Comparison of ENCODE assay signal across 1 cellular context in genomic region chr3:123695152-123695551, GRCh38.
TF ChIP-seq lines count a peak whose summit lies in the region.

No MANE protein-coding gene starts in this region.

TF ChIP-seq in HepG2, 621 proteins besides CTCF, POLR2A, EP300 and RAD21 (continued from another document):
- no peak for TF ChIP-seq CEBPZ (IDR thresholded peaks at IDR 0.05; ENCODE audit: low read length)
- TF ChIP-seq ARID5B (CRISPR knock-in tag; IDR thresholded peaks at IDR 0.05), result peak; percentile 49
- peak; percentile 32 for TF ChIP-seq SKI (IDR thresholded peaks at IDR 0.05; ENCODE audit: partially characterized antibody)
- peak; percentile 41 for TF ChIP-seq ZNF687 (CRISPR knock-in tag; IDR thresholded peaks at IDR 0.05)
- no peak for TF ChIP-seq TCF12 (IDR thresholded peaks at IDR 0.05)
- no peak for TF ChIP-seq TCF12 (CRISPR knock-in tag; IDR thresholded peaks at IDR 0.05)
- TF ChIP-seq SAP130 (CRISPR knock-in tag; IDR thresholded peaks at IDR 0.05; ENCODE audit: low read depth), result peak; percentile 42; the same call in 1 of the 2 replicates
- TF ChIP-seq GATAD2A (CRISPR knock-in tag; IDR thresholded peaks at IDR 0.05), result no peak
- TF ChIP-seq SOX13 (IDR thresholded peaks at IDR 0.05), result no peak
- TF ChIP-seq SOX13 (CRISPR knock-in tag; conservative IDR thresholded peaks at IDR 0.05 in 1 of 2, IDR thresholded peaks at IDR 0.05 in 1 of 2), result peak in 1 of 2 experiments; percentile 46; a peak in 1 of 4 replicates
